In the genomic region with DNA sequence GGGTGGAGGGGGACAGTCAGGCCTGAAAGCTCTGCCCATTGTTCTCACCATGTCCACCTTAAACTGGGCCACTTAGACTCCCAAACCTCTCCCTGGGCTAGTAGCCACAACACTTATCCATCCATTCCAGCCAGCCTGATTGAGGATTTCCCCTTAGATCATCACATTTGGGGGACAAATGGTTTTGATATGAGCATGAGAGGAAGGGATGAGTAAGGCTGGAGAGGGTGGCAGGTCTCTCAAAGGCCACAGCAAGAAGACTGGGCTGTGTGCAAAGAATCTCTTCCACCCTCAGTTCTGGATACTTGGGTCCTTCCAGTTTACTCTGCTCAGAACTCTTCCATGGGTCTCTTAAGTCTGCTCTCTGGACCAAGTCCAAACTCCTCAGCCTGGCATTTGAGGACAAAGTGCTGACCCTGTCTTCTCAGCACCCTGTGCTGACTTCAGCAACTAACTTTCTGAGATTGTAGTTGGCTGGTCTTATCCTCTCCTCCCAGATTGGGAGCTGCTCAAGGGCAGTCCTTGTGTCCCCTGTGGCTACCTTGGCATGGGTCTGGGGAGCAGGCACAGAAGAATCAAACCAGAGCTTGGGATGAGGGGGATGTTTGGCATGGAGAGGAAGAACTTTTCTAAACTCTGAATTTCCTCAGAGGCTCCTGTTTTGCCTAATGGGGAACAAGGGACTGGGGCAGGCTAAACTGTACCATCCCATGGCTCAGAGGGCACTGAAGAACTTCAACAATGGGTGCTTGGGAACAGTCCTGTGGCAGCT, we compare ENCODE assay signal across 11 cellular contexts. TPM values are rescaled to one million over a fixed set of nuclear protein-coding genes. Genes with fewer than 3 reads are reported as not detected.
A peak's percentile ranks its signal among the peaks of the same experiment; 100 is the strongest.
DNase-seq lines count a peak whose midpoint lies in the region; ATAC-seq and TF ChIP-seq lines count a peak whose summit lies in the region.
"Had no signal": no experiment of that assay in that cellular context is flagged by ENCODE, and none has a peak within 500 bp of the region (broad histone marks: within the 10 kb centered on the region; RNA-seq: fewer than 3 reads in every experiment).

No MANE protein-coding gene starts in this region.

- no peaks in the 10 kb centered on the region for H3K9me3 Mint-ChIP-seq in activated T-helper 2 cell treated with anti-CD3 and anti-CD28 coated beads, Interferon-gamma antibody, Interleukin-2, Interleukin-4, amounts not matched to agents 10 μg/mL and 5 μg/mL and 100 μg/mL, durations not matched to agents 14 hours and 24 hours and 36 hours
- H3K9me3 Mint-ChIP-seq in naive B cell = no peaks in the 10 kb centered on the region

- DNase-seq in left ventricle myocardium inferior (no peak), left cardiac atrium (no peak), naive B cell (no peak), upper lobe of left lung (no peak), kidney glomerular epithelial cell (lab: John Stamatoyannopoulos, UW) (no peak)
- no peak for DNase-seq in activated T-helper 2 cell treated with anti-CD3 and anti-CD28 coated beads, Interferon-gamma antibody, Interleukin-2, Interleukin-4, amounts not matched to agents 10 μg/mL and 5 μg/mL and 100 μg/mL, durations not matched to agents 14 hours and 24 hours and 36 hours (ENCODE audit: low spot score)
- DNase-seq: hypothalamus, NCI-H2029 had no signal

- no peak for TF ChIP-seq CTCF in left ventricle myocardium inferior (IDR thresholded peaks at IDR 0.05; ENCODE audit: borderline replicate concordance)
- no peak for TF ChIP-seq CTCF in upper lobe of left lung (IDR thresholded peaks at IDR 0.05)

- intact Hi-C loops in left ventricle myocardium inferior (cut with micrococcal nuclease) (no loop called here), left cardiac atrium (cut with DNase I) (no loop called here)
- intact Hi-C loops in activated T-helper 2 cell treated with anti-CD3 and anti-CD28 coated beads, Interferon-gamma antibody, Interleukin-2, Interleukin-4, amounts not matched to agents 10 μg/mL and 5 μg/mL and 100 μg/mL, durations not matched to agents 14 hours and 24 hours and 36 hours (cut with micrococcal nuclease) = loop anchor here (5.0 to 10.0 kb wide), 3 partner anchors 85 to 233 kb away; partner anchors contain the start of genes DPEP2, PRMT7 and SLC7A6OS

- TF ChIP-seq POLR2A in upper lobe of left lung (IDR thresholded peaks at IDR 0.05) = no peak

- no peak overlapping the region for H3K4me3 ChIP-seq in left ventricle myocardium inferior
- no peak overlapping the region for H3K4me3 ChIP-seq in upper lobe of left lung
- H3K4me3 ChIP-seq: thoracic aorta had no signal

- H3K36me3 Mint-ChIP-seq in activated T-helper 2 cell treated with anti-CD3 and anti-CD28 coated beads, Interferon-gamma antibody, Interleukin-2, Interleukin-4, amounts not matched to agents 10 μg/mL and 5 μg/mL and 100 μg/mL, durations not matched to agents 14 hours and 24 hours and 36 hours (ENCODE audit: low read depth) = peaks cover 39% of the 10 kb centered on the region
- peaks cover 6 to 13% of the 10 kb centered on the region in 2 donors for H3K36me3 Mint-ChIP-seq in naive B cell

- H3K4me3 Mint-ChIP-seq in activated T-helper 2 cell treated with anti-CD3 and anti-CD28 coated beads, Interferon-gamma antibody, Interleukin-2, Interleukin-4, amounts not matched to agents 10 μg/mL and 5 μg/mL and 100 μg/mL, durations not matched to agents 14 hours and 24 hours and 36 hours (ENCODE audit: low read depth) = peak overlapping the region; percentile 59
- H3K4me3 Mint-ChIP-seq in naive B cell = peak overlapping the region in 6 of 8 donors; percentile 53 to 87 (median 74)

- H3K27ac ChIP-seq in left ventricle myocardium inferior (replicated peaks) (peak overlapping the region; percentile 97), upper lobe of left lung (peak overlapping the region in 3 of 4 donors; percentile 93 to 100 (median 98))

- TF ChIP-seq EP300 in upper lobe of left lung (IDR thresholded peaks at IDR 0.05) = no peak

- H3K27ac Mint-ChIP-seq in activated T-helper 2 cell treated with anti-CD3 and anti-CD28 coated beads, Interferon-gamma antibody, Interleukin-2, Interleukin-4, amounts not matched to agents 10 μg/mL and 5 μg/mL and 100 μg/mL, durations not matched to agents 14 hours and 24 hours and 36 hours = peak overlapping the region; percentile 95
- peak overlapping the region in 5 of 6 donors; percentile 50 to 96 (median 82) for H3K27ac Mint-ChIP-seq in naive B cell

- H3K9me3 ChIP-seq in left ventricle myocardium inferior (replicated peaks) (no peaks in the 10 kb centered on the region), upper lobe of left lung (no peaks in the 10 kb centered on the region)
- H3K9me3 ChIP-seq: thoracic aorta had no signal

- H3K27me3 Mint-ChIP-seq in activated T-helper 2 cell treated with anti-CD3 and anti-CD28 coated beads, Interferon-gamma antibody, Interleukin-2, Interleukin-4, amounts not matched to agents 10 μg/mL and 5 μg/mL and 100 μg/mL, durations not matched to agents 14 hours and 24 hours and 36 hours (ENCODE audit: low read depth) = no peaks in the 10 kb centered on the region
- no peaks in the 10 kb centered on the region for H3K27me3 Mint-ChIP-seq in naive B cell

- H3K4me1 ChIP-seq in left ventricle myocardium inferior = peaks cover 84% of the 10 kb centered on the region
- H3K4me1 ChIP-seq in upper lobe of left lung = peaks cover 61 to 79% (median 67%) of the 10 kb centered on the region in 4 donors

- ATAC-seq in left cardiac atrium (no peak), naive B cell (ENCODE audit: low read depth in 2 of 2) (no peak), upper lobe of left lung (ENCODE audit: low FRiP score in 2 of 2) (no peak), HG03565 (IDR thresholded peaks at IDR 0.05; ENCODE audit: unreplicated experiment) (no peak), HG03342 (IDR thresholded peaks at IDR 0.05; ENCODE audit: unreplicated experiment) (no peak)

- H3K36me3 ChIP-seq in left ventricle myocardium inferior = no peaks in the 10 kb centered on the region
- peaks cover 0 to 10% (median 1%) of the 10 kb centered on the region in 4 donors for H3K36me3 ChIP-seq in upper lobe of left lung
- H3K36me3 ChIP-seq: thoracic aorta had no signal

- H3K4me1 Mint-ChIP-seq in activated T-helper 2 cell treated with anti-CD3 and anti-CD28 coated beads, Interferon-gamma antibody, Interleukin-2, Interleukin-4, amounts not matched to agents 10 μg/mL and 5 μg/mL and 100 μg/mL, durations not matched to agents 14 hours and 24 hours and 36 hours (ENCODE audit: low read depth) = peaks cover 66% of the 10 kb centered on the region
- peaks cover 71 to 75% (median 72%) of the 10 kb centered on the region in 3 donors for H3K4me1 Mint-ChIP-seq in naive B cell

- H3K27me3 ChIP-seq in left ventricle myocardium inferior (ENCODE audit: low read depth) = no peaks in the 10 kb centered on the region
- H3K27me3 ChIP-seq in upper lobe of left lung = no peaks in the 10 kb centered on the region

RNA-seq across cellular contexts. Expression of gene NFATC3, which starts 3.2 kb away (rescaled TPM):
- total RNA-seq in left ventricle myocardium inferior (20.9 TPM), left cardiac atrium (10 to 100 TPM; 25.9 to 28.9 TPM), upper lobe of left lung (10 to 100 TPM; 49.1 to 95.3 (median 68.0) TPM)
- total RNA-seq in activated T-helper 2 cell treated with anti-CD3 and anti-CD28 coated beads, Interferon-gamma antibody, Interleukin-2, Interleukin-4, amounts not matched to agents 10 μg/mL and 5 μg/mL and 100 μg/mL, durations not matched to agents 14 hours and 24 hours and 36 hours = 136 and 146 TPM in 2 replicates
- polyA plus RNA-seq in naive B cell (ENCODE audit: low read depth in 6 of 6) = 100 to 1,000 TPM in 2 of 6 donors, 10 to 100 TPM in 4; 74.8 to 147 (median 96.7) TPM

RNA-seq across cellular contexts. Expression of gene DUS2, which starts 58.9 kb away (rescaled TPM):
- 6.8 TPM for total RNA-seq in left ventricle myocardium inferior
- 1 to 10 TPM; 6.9 to 7.2 TPM for total RNA-seq in left cardiac atrium
- total RNA-seq in activated T-helper 2 cell treated with anti-CD3 and anti-CD28 coated beads, Interferon-gamma antibody, Interleukin-2, Interleukin-4, amounts not matched to agents 10 μg/mL and 5 μg/mL and 100 μg/mL, durations not matched to agents 14 hours and 24 hours and 36 hours = 31.2 and 34.3 TPM in 2 replicates
- polyA plus RNA-seq in naive B cell (ENCODE audit: low read depth in 6 of 6) = 10 to 100 TPM; 36.8 to 51.8 (median 49.9) TPM
- total RNA-seq in upper lobe of left lung = 10 to 100 TPM; 12.7 to 28.3 (median 16.8) TPM

RNA-seq across cellular contexts. Expression of gene DDX28, which starts 59.0 kb away (rescaled TPM):
- total RNA-seq in left ventricle myocardium inferior (8.9 TPM), left cardiac atrium (1 to 10 TPM; 7.2 to 8.4 TPM), upper lobe of left lung (10 to 100 TPM in 4 of 6 donors, 1 to 10 TPM in 2; 4.4 to 13.2 (median 12.1) TPM)
- 19.3 TPM in 2 replicates for total RNA-seq in activated T-helper 2 cell treated with anti-CD3 and anti-CD28 coated beads, Interferon-gamma antibody, Interleukin-2, Interleukin-4, amounts not matched to agents 10 μg/mL and 5 μg/mL and 100 μg/mL, durations not matched to agents 14 hours and 24 hours and 36 hours
- 10 to 100 TPM; 39.8 to 71.5 (median 48.8) TPM for polyA plus RNA-seq in naive B cell (ENCODE audit: low read depth in 6 of 6)
